Comparison of ENCODE assay signal across 14 cellular contexts in the genomic region with DNA sequence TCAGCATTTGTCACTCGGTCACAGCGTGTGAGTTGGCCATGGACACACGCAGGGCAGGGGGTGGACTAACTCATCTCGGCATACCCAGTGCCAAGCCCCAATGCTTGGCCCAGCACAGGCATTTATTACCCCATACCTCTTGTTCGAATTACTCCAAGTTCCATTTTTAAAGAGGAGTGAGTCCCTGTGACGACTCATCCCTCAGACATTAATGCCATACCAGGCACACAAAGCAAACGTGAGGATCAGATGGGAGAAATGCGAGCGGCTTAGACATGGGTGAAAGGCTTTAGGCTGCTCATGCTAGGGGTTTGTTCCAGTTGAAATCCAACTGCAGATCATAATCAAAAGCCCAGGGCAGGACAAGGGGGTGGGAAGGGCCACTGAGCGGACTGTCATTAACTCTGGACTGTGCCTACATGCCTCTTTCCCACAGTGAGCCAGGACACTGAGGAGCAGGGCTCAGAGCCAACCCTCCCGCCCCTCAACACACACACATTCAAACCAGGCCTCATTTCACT.
DNase-seq lines count a peak whose midpoint lies in the region; ATAC-seq and TF ChIP-seq lines count a peak whose summit lies in the region.
"Had no signal": no experiment of that assay in that cellular context is flagged by ENCODE, and none has a peak within 500 bp of the region (broad histone marks: within the 10 kb centered on the region; RNA-seq: fewer than 3 reads in every experiment).

No MANE protein-coding gene starts in this region.

- H3K27me3 ChIP-seq in MG63: no peaks in the 10 kb centered on the region
- H3K27me3 ChIP-seq: breast epithelium, upper lobe of right lung had no signal

- H3K9me3 ChIP-seq in MG63: no peaks in the 10 kb centered on the region
- H3K9me3 ChIP-seq: breast epithelium, Caco-2, upper lobe of right lung had no signal

- TF ChIP-seq CTCF in fibroblast of mammary gland (conservative IDR thresholded peaks at IDR 0.05; ENCODE audit: control insufficient read depth, insufficient read depth, low read depth, low read length): no peak

- peak; percentile 50 for DNase-seq in NCI-H1092 treated with DMSO at 0.1 percent for 48 hours (lab: John Stamatoyannopoulos, UW)
- DNase-seq in NCI-H1092 (lab: John Stamatoyannopoulos, UW): no peak
- DNase-seq in MG63: peak; percentile 76
- peak; percentile 31 for DNase-seq in fibroblast of mammary gland (ENCODE audit: low read depth)
- peak; percentile 45 for DNase-seq in renal cortical epithelial cell (ENCODE audit: low read depth)
- no peak for DNase-seq in NCI-H774 (lab: John Stamatoyannopoulos, UW)
- DNase-seq in C1 segment of cervical spinal cord (lab: John Stamatoyannopoulos, UW): no peak
- DNase-seq: activated gamma-delta T cell; Caco-2; stimulated activated CD8-positive, alpha-beta memory T cell treated with anti-CD3 and anti-CD28 coated beads, Interleukin-4, amount 100 ng/mL, for 48 hours; upper lobe of right lung had no signal

- ATAC-seq in GM21619 (IDR thresholded peaks at IDR 0.05; ENCODE audit: unreplicated experiment): no peak
- ATAC-seq: upper lobe of right lung had no signal

- H3K36me3 ChIP-seq in MG63: no peaks in the 10 kb centered on the region
- H3K36me3 ChIP-seq: breast epithelium, upper lobe of right lung had no signal

- H3K4me3 ChIP-seq in MG63 (no peak overlapping the region), fibroblast of mammary gland (ENCODE audit: control insufficient read depth, low read depth, low read length) (no peak overlapping the region)
- H3K4me3 ChIP-seq: breast epithelium, lung, upper lobe of right lung had no signal

Comparison
In these comparisons a context has a peak if more than half of its experiments do, and no peak if none do; other contexts are left out.
1. DNase-seq: peak in NCI-H1092 treated with DMSO at 0.1 percent for 48 hours (single experiment), MG63 (single experiment), fibroblast of mammary gland (single experiment) and renal cortical epithelial cell (single experiment); none in NCI-H1092 (single experiment), NCI-H774 (single experiment) and C1 segment of cervical spinal cord (0 of 14).